ENCODE assay signal across 16 cellular contexts in genomic region chr10:110260746-110261477, GRCh38. TPM values are rescaled to one million over a fixed set of nuclear protein-coding genes. Genes with fewer than 3 reads are reported as not detected.
A peak's percentile ranks its signal among the peaks of the same experiment; 100 is the strongest.
DNase-seq lines count a peak whose midpoint lies in the region; TF ChIP-seq lines count a peak whose summit lies in the region.
"Had no signal": no experiment of that assay in that cellular context is flagged by ENCODE, and none has a peak within 500 bp of the region (broad histone marks: within the 10 kb centered on the region; RNA-seq: fewer than 3 reads in every experiment).

No MANE protein-coding gene starts in this region.

- no peak overlapping the region for H3K4me3 ChIP-seq in cardiac fibroblast (replicated peaks in 1 of 2; ENCODE audit: low read depth in 2 of 2, low read length in 2 of 2)
- no peak overlapping the region for H3K4me3 ChIP-seq in brain microvascular endothelial cell (ENCODE audit: low read depth, low read length)

- H3K9me3 Mint-ChIP-seq in HFFc6 = no peaks in the 10 kb centered on the region
- H3K9me3 Mint-ChIP-seq: activated naive CD4-positive, alpha-beta T cell treated with anti-CD3 and anti-CD28 coated beads, Interleukin-2, amount 50 U/mL, for 24 hours had no signal

- H3K27me3 Mint-ChIP-seq in HFFc6 (ENCODE audit: insufficient read depth) = no peaks in the 10 kb centered on the region
- H3K27me3 Mint-ChIP-seq: activated naive CD4-positive, alpha-beta T cell treated with anti-CD3 and anti-CD28 coated beads, Interleukin-2, amount 50 U/mL, for 24 hours had no signal

- TF ChIP-seq CTCF in HFFc6 (IDR thresholded peaks at IDR 0.05) (no peak), cardiac fibroblast (IDR thresholded peaks at IDR 0.05; ENCODE audit: low read depth, low read length) (no peak), brain microvascular endothelial cell (IDR thresholded peaks at IDR 0.05; ENCODE audit: low read depth, low read length, missing control alignments) (no peak)

- H3K27ac Mint-ChIP-seq in HFFc6 = peak overlapping the region; percentile 29; the same call in 1 of the 2 replicates
- H3K27ac Mint-ChIP-seq: naive thymus-derived CD4-positive, alpha-beta T cell had no signal

- H3K27ac ChIP-seq in temporal lobe (ENCODE audit: low read depth, low read length) = peak overlapping the region; percentile 6
- no peak overlapping the region for H3K27ac ChIP-seq in brain microvascular endothelial cell
- H3K27ac ChIP-seq: WERI-Rb-1 had no signal

- peak; percentile 47 for DNase-seq in HFFc6
- peak; percentile 16 to 47 for DNase-seq in cardiac fibroblast (ENCODE audit: low read depth in 2 of 2)
- DNase-seq in iris pigment epithelial cell (ENCODE audit: low read depth) = peak; percentile 25
- DNase-seq in brain microvascular endothelial cell = no peak
- no peak for DNase-seq in mucosa of gallbladder (ENCODE audit: low spot score)
- DNase-seq in glomerular visceral epithelial cell (ENCODE audit: extremely low spot score) = no peak
- DNase-seq in SIG-M5 (lab: John Stamatoyannopoulos, UW) = no peak
- DNase-seq: foreskin melanocyte; GF-D8; naive thymus-derived CD4-positive, alpha-beta T cell; NCI-H2171; stimulated activated CD4-positive, alpha-beta T cell treated with anti-CD3 and anti-CD28 coated beads, Interleukin-4, amount 100 ng/mL, for 4 hours; stimulated activated naive CD4-positive, alpha-beta T cell treated with Interleukin-2 at 50 U/mL for 16 hours; WERI-Rb-1 had no signal

- no peaks in the 10 kb centered on the region for H3K27me3 ChIP-seq in brain microvascular endothelial cell (replicated peaks)

- H3K4me3 Mint-ChIP-seq in HFFc6 = no peak overlapping the region
- H3K4me3 Mint-ChIP-seq: activated naive CD4-positive, alpha-beta T cell treated with anti-CD3 and anti-CD28 coated beads, Interleukin-2, amount 50 U/mL, for 24 hours; naive thymus-derived CD4-positive, alpha-beta T cell had no signal

- in situ Hi-C loops in brain microvascular endothelial cell (cut with HindIII; ENCODE audit: low pct_ligation_motif_present, low sequenced_read_pairs) = no loop called here

- H3K4me1 Mint-ChIP-seq in HFFc6 (ENCODE audit: low read depth) = peaks cover 9% of the 10 kb centered on the region; the same call in 1 of the 2 replicates

- H3K36me3 Mint-ChIP-seq in HFFc6 (ENCODE audit: low read depth) = no peaks in the 10 kb centered on the region

- H3K36me3 ChIP-seq in brain microvascular endothelial cell (replicated peaks) = no peaks in the 10 kb centered on the region
- H3K36me3 ChIP-seq: WERI-Rb-1 had no signal

RNA-seq across cellular contexts. Expression of gene SMNDC1, which starts 43.8 kb away (rescaled TPM):
- 10 to 100 TPM; 31.5 to 37.5 (median 34.8) TPM for total RNA-seq in HFFc6 (2021; fragmentation: NEBNext Ultra II Directional; extraction: Animal tissue kit (Norgen Biotek cat#: 25700))
- 12.8 TPM for total RNA-seq in temporal lobe
- total RNA-seq in mucosa of gallbladder = 26.6 TPM

RNA-seq across cellular contexts. Expression of gene MXI1, which starts 53.5 kb away (rescaled TPM):
- total RNA-seq in HFFc6 (2021; fragmentation: NEBNext Ultra II Directional; extraction: Animal tissue kit (Norgen Biotek cat#: 25700)) = 10 to 100 TPM in 2 of 6 experiments, 1 to 10 TPM in 4; 5.2 to 11.2 (median 6.2) TPM
- total RNA-seq in temporal lobe = 49.2 TPM
- 58.8 TPM for total RNA-seq in mucosa of gallbladder

Comparison
In these comparisons a context has a peak if more than half of its experiments do, and no peak if none do; other contexts are left out.
1. DNase-seq: peak in HFFc6 (single experiment), cardiac fibroblast (2 of 2) and iris pigment epithelial cell (single experiment); none in brain microvascular endothelial cell (single experiment), mucosa of gallbladder (single experiment), glomerular visceral epithelial cell (single experiment) and SIG-M5 (single experiment).